ENCODE assay signal across 13 cellular contexts in genomic region chr5:149037819-149038218, GRCh38. TPM values are rescaled to one million over a fixed set of nuclear protein-coding genes. Genes with fewer than 3 reads are reported as not detected.
A peak's percentile ranks its signal among the peaks of the same experiment; 100 is the strongest.
DNase-seq lines count a peak whose midpoint lies in the region; ATAC-seq, FAIRE-seq and TF ChIP-seq lines count a peak whose summit lies in the region.
"Had no signal": no experiment of that assay in that cellular context is flagged by ENCODE, and none has a peak within 500 bp of the region (broad histone marks: within the 10 kb centered on the region; RNA-seq: fewer than 3 reads in every experiment).

No MANE protein-coding gene starts in this region.

- no peak for TF ChIP-seq RAD21 in GM12878 (IDR thresholded peaks at IDR 0.05; ENCODE audit: insufficient read depth, low read depth, low read length)

- 43% methylated on average over 3 of the region's 3 CpGs for WGBS in right cardiac atrium
- 15% methylated on average over 3 of the region's 3 CpGs for WGBS in GM12878 (ENCODE audit: insufficient coverage, insufficient replicate concordance, low lambda C conversion rate, missing lambda C conversion rate)
- WGBS in stomach, 5 donors = 30 to 42% (median 38%) methylated on average over 3 of the region's 3 CpGs

- H4K20me1 ChIP-seq in GM12878 (ENCODE audit: control insufficient read depth, insufficient read depth) = no peaks in the 10 kb centered on the region

- H3K9me3 ChIP-seq in right cardiac atrium (ENCODE audit: control insufficient read depth, low read length) (no peaks in the 10 kb centered on the region), GM12878 (replicated peaks; ENCODE audit: control insufficient read depth, insufficient read depth, low read length) (no peaks in the 10 kb centered on the region), Peyer's patch (no peaks in the 10 kb centered on the region), stomach (no peaks in the 10 kb centered on the region)

- H3K27me3 ChIP-seq in right cardiac atrium (ENCODE audit: control insufficient read depth, insufficient read depth) (no peaks in the 10 kb centered on the region), GM12878 (replicated peaks in 1 of 2; ENCODE audit: control insufficient read depth in 2 of 2, insufficient read depth in 2 of 2, low read length in 1 of 2) (no peaks in the 10 kb centered on the region), Peyer's patch (no peaks in the 10 kb centered on the region), stomach (no peaks in the 10 kb centered on the region)

- in situ Hi-C loops in GM12878 (cut with MboI) = loop anchor here (5.0 to 25.0 kb wide), 3 partner anchors 301 to 851 kb away; no protein-coding TSS in a partner anchor

- DNase-seq in right cardiac atrium (no peak), left ventricle myocardium superior (no peak), NOMO-1 treated with dmso at 0.1 percent for 144 hours (lab: John Stamatoyannopoulos, UW; ENCODE audit: unreplicated experiment) (peak; percentile 85), GM12878 (ENCODE audit: low read depth, low spot score) (no peak), cerebellum (ENCODE audit: low spot score) (no peak), Peyer's patch (no peak), stomach (no peak)
- DNase-seq: HCEC 1CT; NCI-H524; stimulated activated CD8-positive, alpha-beta memory T cell treated with anti-CD3 and anti-CD28 coated beads, Interleukin-4, amount 100 ng/mL, for 48 hours; T-cell had no signal

- POLR2A ChIA-PET in GM12878 (lab: Charles Lee) = no interaction called here

- TF ChIP-seq CTCF in GM12878 (IDR thresholded peaks at IDR 0.05 in 2 of 3, conservative IDR thresholded peaks at IDR 0.05 in 1 of 3; ENCODE audit: control insufficient read depth in 2 of 3, extremely low read depth in 1 of 3, insufficient read depth in 1 of 3, low read depth in 3 of 3, low read length in 3 of 3) (no peak), Peyer's patch (IDR thresholded peaks at IDR 0.05) (no peak), stomach (IDR thresholded peaks at IDR 0.05) (no peak)

- ATAC-seq in right cardiac atrium (peak; percentile 7 to 17), left ventricle myocardium superior (no peak), GM12878 (peak; percentile 47), GM19035 (IDR thresholded peaks at IDR 0.05; ENCODE audit: unreplicated experiment) (no peak)

- no peak for TF ChIP-seq POLR2A in GM12878 (IDR thresholded peaks at IDR 0.05; ENCODE audit: low read depth, low read length)
- no peak for TF ChIP-seq POLR2A in Peyer's patch (IDR thresholded peaks at IDR 0.05)
- TF ChIP-seq POLR2A in stomach (IDR thresholded peaks at IDR 0.05) = no peak

- H3K4me3 ChIP-seq in right cardiac atrium (ENCODE audit: low read length) = no peak overlapping the region
- no peak overlapping the region for H3K4me3 ChIP-seq in GM12878
- H3K4me3 ChIP-seq in Peyer's patch = no peak overlapping the region
- no peak overlapping the region for H3K4me3 ChIP-seq in stomach
- H3K4me3 ChIP-seq: smooth muscle cell had no signal

- no peak for FAIRE-seq in GM12878 (lab: Jason Lieb, UNC)

- no TSS peak for BruUV-seq in GM12878 (replicated peaks; lab: Mats Ljungman, UMichigan)

- no peaks in the 10 kb centered on the region for H3K79me2 ChIP-seq in GM12878 (ENCODE audit: control insufficient read depth, insufficient read depth, low read length)

- H2AFZ ChIP-seq in GM12878 (ENCODE audit: control insufficient read depth, low read depth, low read length) = no peak overlapping the region

- no peak for TF ChIP-seq EP300 in GM12878 (IDR thresholded peaks at IDR 0.05; ENCODE audit: borderline replicate concordance in 1 of 2, control insufficient read depth in 1 of 2, low read depth in 2 of 2, low read length in 2 of 2)
- TF ChIP-seq EP300 in stomach (IDR thresholded peaks at IDR 0.05) = no peak

- no peak overlapping the region for H3K4me2 ChIP-seq in GM12878 (ENCODE audit: control insufficient read depth, insufficient read depth)
- H3K4me2 ChIP-seq: smooth muscle cell had no signal

- SMC1A ChIA-PET in GM12878 (lab: Charles Lee; ENCODE audit: uncharacterized antibody, unreplicated experiment) = interaction anchor here (0.6 to 8.6 kb wide), 4 partner anchors 80 to 305 kb away, joined by 3 to 101 read pairs (median 6); no protein-coding TSS in a partner anchor

- CTCF ChIA-PET in GM12878 (lab: Yijun Ruan, JAX) = interaction anchor here (1.2 to 9.9 kb wide), 3 partner anchors 230 to 302 kb away, joined by 3 to 335 read pairs (median 3); no protein-coding TSS in a partner anchor

- intact Hi-C loops in right cardiac atrium (cut with DNase I) (loop anchor here in 3 of 4 donors (5.0 to 10.0 kb wide), 5 partner anchors 67 to 593 kb away; no protein-coding TSS in a partner anchor), left ventricle myocardium superior (cut with micrococcal nuclease) (loop anchor here (10.0 kb wide), 1 partner anchor 303 kb away; no protein-coding TSS in a partner anchor), GM12878 (cut with micrococcal nuclease; ENCODE audit: unreplicated experiment) (loop anchor here (2.0 to 10.0 kb wide), 5 partner anchors 79 to 853 kb away; no protein-coding TSS in a partner anchor), stomach (cut with DNase I; ENCODE audit: low total_unique reads) (loop anchor here (10.0 kb wide), 1 partner anchor 303 kb away; no protein-coding TSS in a partner anchor)

- no peak overlapping the region for H3K9ac ChIP-seq in GM12878 (ENCODE audit: control insufficient read depth, insufficient read depth, low read length)

- H3K27ac ChIP-seq in right cardiac atrium (ENCODE audit: low read length) (no peak overlapping the region), GM12878 (ENCODE audit: control insufficient read depth, insufficient read depth) (no peak overlapping the region), Peyer's patch (peak overlapping the region in 1 of 4 donors; percentile 12), stomach (no peak overlapping the region)

- H3K36me3 ChIP-seq in GM12878 (ENCODE audit: control insufficient read depth in 2 of 2, insufficient read depth in 2 of 2, low read length in 1 of 2) (no peaks in the 10 kb centered on the region), Peyer's patch (no peaks in the 10 kb centered on the region), stomach (no peaks in the 10 kb centered on the region)

- H3K4me1 ChIP-seq in right cardiac atrium (ENCODE audit: control insufficient read depth, insufficient read depth, low read length) = peaks cover 3% of the 10 kb centered on the region
- H3K4me1 ChIP-seq in GM12878 (ENCODE audit: control insufficient read depth, insufficient read depth, low read length) = no peaks in the 10 kb centered on the region
- H3K4me1 ChIP-seq in Peyer's patch = no peaks in the 10 kb centered on the region
- peaks cover 0 to 21% (median 2%) of the 10 kb centered on the region in 4 donors for H3K4me1 ChIP-seq in stomach

- RAD21 ChIA-PET in GM12878 (lab: Charles Lee; ENCODE audit: unreplicated experiment) = interaction anchor here (1.9 to 3.9 kb wide), 3 partner anchors 296 to 307 kb away, joined by 5 to 32 read pairs (median 12); no protein-coding TSS in a partner anchor

TF ChIP-seq in GM12878, 131 proteins besides CTCF, POLR2A, EP300 and RAD21:
- no peak for TF ChIP-seq WRNIP1 (IDR thresholded peaks at IDR 0.05; ENCODE audit: borderline replicate concordance, low read depth, low read length)
- peak; percentile 18; the same call in 1 of the 2 replicates for TF ChIP-seq SPI1 (IDR thresholded peaks at IDR 0.05; ENCODE audit: borderline replicate concordance, insufficient read depth, low read depth, low read length)
- TF ChIP-seq PAX8 (IDR thresholded peaks at IDR 0.05) = no peak
TF ChIP-seq in GM12878: peak in this region for 1.

RNA-seq across cellular contexts. Expression of gene SH3TC2, which starts 25.0 kb away (rescaled TPM):
- total RNA-seq in right cardiac atrium = 10 to 100 TPM in 3 of 4 donors, 1 to 10 TPM in 1; 6.7 to 17.9 (median 14.7) TPM
- polyA plus RNA-seq in right cardiac atrium = 4.9 TPM
- 15.7 TPM for total RNA-seq in left ventricle myocardium superior
- not detected in 2 replicates for total RNA-seq in GM12878 (2013; cell fraction: nucleolus; rRNA removed)
- total RNA-seq in GM12878 (2014; rRNA removed) = not detected in 2 replicates
- total RNA-seq in GM12878 (2014; rRNA removed; fragmentation: Illumina TruSeq; extraction: Trizol) = not detected in 2 replicates
- not detected in 2 replicates for total RNA-seq in GM12878 (2021)
- not detected for polyA plus RNA-seq in GM12878 (2011; ENCODE audit: low read depth)
- polyA plus RNA-seq in GM12878 (2011; rRNA removed) = not detected in 2 replicates
- not detected in 2 replicates for polyA plus RNA-seq in GM12878 (2011; cell fraction: cytosol; rRNA removed)
- not detected in 2 replicates for polyA plus RNA-seq in GM12878 (2011; cell fraction: nucleus; rRNA removed)
- not detected in 2 replicates for polyA plus RNA-seq in GM12878 (2012)
- polyA plus RNA-seq in GM12878 (2014; fragmentation: Illumina TruSeq; extraction: Trizol) = not detected in 2 replicates
- not detected for polyA plus RNA-seq in GM12878 (2014; fragmentation: Nextera tagmentation; extraction: Ambion mirVana)
- polyA plus RNA-seq in GM12878 (2014; rRNA removed) = not detected in 2 replicates
- not detected for polyA plus RNA-seq in GM12878 (2016; fragmentation: Nextera tagmentation; extraction: Ambion mirVana)
- not detected in 2 replicates for polyA minus RNA-seq in GM12878 (2011; rRNA and poly(A)+ RNA removed)
- not detected in 2 replicates for polyA minus RNA-seq in GM12878 (2011; cell fraction: cytosol; rRNA and poly(A)+ RNA removed)
- polyA minus RNA-seq in GM12878 (2011; cell fraction: nucleus; rRNA and poly(A)+ RNA removed) = not detected in 2 replicates
- 2.6 TPM for total RNA-seq in cerebellum
- 1 to 10 TPM in 1 of 4 donors, under 1 TPM in 3; 0.57 to 1.3 (median 0.76) TPM for total RNA-seq in Peyer's patch
- 1 to 10 TPM in 1 of 5 donors, under 1 TPM in 3, not detected in 1; under 0.01 to 3.1 (median 0.44) TPM for total RNA-seq in stomach
- polyA plus RNA-seq in stomach = under 1 TPM; 0.06 to 0.75 (median 0.46) TPM
- total RNA-seq: T-cell had no signal

Comparison
In these comparisons a context has a peak if more than half of its experiments do, and no peak if none do; other contexts are left out.
1. ATAC-seq: peak in right cardiac atrium (2 of 2) and GM12878 (single experiment); none in left ventricle myocardium superior (single experiment) and GM19035 (single experiment).